In the genomic region with DNA sequence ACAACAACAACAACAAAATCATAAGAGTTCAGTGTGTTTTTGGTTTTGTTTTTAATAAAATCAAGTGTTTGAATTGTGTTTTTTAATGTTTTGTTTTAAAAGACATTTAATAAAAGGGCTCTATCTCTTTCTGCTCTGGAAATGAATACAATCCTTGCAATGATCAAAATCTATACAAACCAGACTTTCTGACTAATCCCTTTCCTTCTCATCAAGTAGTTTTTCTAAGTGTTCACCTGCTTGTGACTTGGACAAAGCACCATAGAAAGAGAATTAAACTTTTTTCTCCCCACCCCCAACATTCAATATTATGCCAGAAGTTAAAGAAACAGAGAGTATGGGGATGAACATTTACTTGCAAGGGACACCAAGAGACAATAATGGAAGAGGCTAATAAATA, we compare ENCODE assay signal across 15 cellular contexts.
DNase-seq lines count a peak whose midpoint lies in the region; ATAC-seq and TF ChIP-seq lines count a peak whose summit lies in the region.
"Had no signal": no experiment of that assay in that cellular context is flagged by ENCODE, and none has a peak within 500 bp of the region (broad histone marks: within the 10 kb centered on the region; RNA-seq: fewer than 3 reads in every experiment).

No MANE protein-coding gene starts in this region.

- H3K4me1 Mint-ChIP-seq in activated CD4-positive, alpha-beta memory T cell treated with anti-CD3 and anti-CD28 coated beads for 36 hours (ENCODE audit: low read depth), result peaks cover 28% of the 10 kb centered on the region
- H3K4me1 Mint-ChIP-seq in activated CD4-positive, alpha-beta memory T cell treated with anti-CD3 and anti-CD28 coated beads, Interleukin-2, amount 10 ng/mL, durations not matched to agents 7 days and 5 days, result peaks cover 30% of the 10 kb centered on the region
- H3K4me1 Mint-ChIP-seq in HFFc6 (ENCODE audit: low read depth) (peaks cover 34% of the 10 kb centered on the region), osteocyte (ENCODE audit: unreplicated experiment) (peaks cover 9% of the 10 kb centered on the region)
- H3K4me1 Mint-ChIP-seq in activated T-helper 1 cell treated with anti-CD3 and anti-CD28 coated beads, Interleukin-12 subunit alpha, Interleukin-12 subunit beta, Interleukin-2, Interleukin-4 antibody, amounts not matched to agents 30 ng/mL and 10 ng/mL and 1 ng/mL, durations not matched to agents 14 hours and 24 hours and 36 hours (ENCODE audit: low read depth), result peaks cover 22% of the 10 kb centered on the region
- H3K4me1 Mint-ChIP-seq: CD8-positive, alpha-beta memory T cell had no signal

- no peak for ATAC-seq in GM19035 (IDR thresholded peaks at IDR 0.05; ENCODE audit: unreplicated experiment)
- ATAC-seq: GM23338 had no signal

- no peaks in the 10 kb centered on the region for H3K27me3 Mint-ChIP-seq in activated CD4-positive, alpha-beta memory T cell treated with anti-CD3 and anti-CD28 coated beads for 36 hours
- no peaks in the 10 kb centered on the region for H3K27me3 Mint-ChIP-seq in activated CD4-positive, alpha-beta memory T cell treated with anti-CD3 and anti-CD28 coated beads, Interleukin-2, amount 10 ng/mL, durations not matched to agents 7 days and 5 days
- H3K27me3 Mint-ChIP-seq in HFFc6 (ENCODE audit: insufficient read depth) (no peaks in the 10 kb centered on the region; the same call in 1 of the 2 replicates), osteocyte (ENCODE audit: unreplicated experiment) (no peaks in the 10 kb centered on the region)
- no peaks in the 10 kb centered on the region for H3K27me3 Mint-ChIP-seq in activated T-helper 1 cell treated with anti-CD3 and anti-CD28 coated beads, Interleukin-12 subunit alpha, Interleukin-12 subunit beta, Interleukin-2, Interleukin-4 antibody, amounts not matched to agents 30 ng/mL and 10 ng/mL and 1 ng/mL, durations not matched to agents 14 hours and 24 hours and 36 hours (ENCODE audit: insufficient read depth)
- H3K27me3 Mint-ChIP-seq: CD4-positive, CD25-positive, alpha-beta regulatory T cell; CD8-positive, alpha-beta memory T cell had no signal

- no peak for DNase-seq in activated CD4-positive, alpha-beta memory T cell treated with anti-CD3 and anti-CD28 coated beads for 36 hours
- no peak for DNase-seq in activated CD4-positive, alpha-beta memory T cell treated with anti-CD3 and anti-CD28 coated beads, Interleukin-2, amount 10 ng/mL, durations not matched to agents 7 days and 5 days
- DNase-seq in HFFc6 (no peak), osteocyte (ENCODE audit: extremely low spot score, unreplicated experiment) (no peak), NCI-H146 treated with DMSO at 0.1 percent for 48 hours (lab: John Stamatoyannopoulos, UW; ENCODE audit: unreplicated experiment) (no peak)
- no peak for DNase-seq in activated T-helper 1 cell treated with anti-CD3 and anti-CD28 coated beads, Interleukin-12 subunit alpha, Interleukin-12 subunit beta, Interleukin-2, Interleukin-4 antibody, amounts not matched to agents 30 ng/mL and 10 ng/mL and 1 ng/mL, durations not matched to agents 14 hours and 24 hours and 36 hours (ENCODE audit: low spot score)
- no peak for DNase-seq in activated naive CD4-positive, alpha-beta T cell treated with Interleukin-2 at 50 U/mL for 16 hours
- DNase-seq: BE2C; C1 segment of cervical spinal cord; CD4-positive, CD25-positive, alpha-beta regulatory T cell; CD8-positive, alpha-beta memory T cell; COR-L47; HCEC 1CT had no signal

- CTCF ChIA-PET in activated CD4-positive, alpha-beta memory T cell treated with anti-CD3 and anti-CD28 coated beads for 36 hours (lab: Charles Lee), result interaction anchor here (1.6 to 2.2 kb wide), 3 partner anchors 22 to 35 kb away, joined by 3 to 9 read pairs (median 5); no protein-coding TSS in a partner anchor
- CTCF ChIA-PET in activated CD4-positive, alpha-beta memory T cell treated with anti-CD3 and anti-CD28 coated beads, Interleukin-2, amount 10 ng/mL, durations not matched to agents 7 days and 5 days (lab: Charles Lee), result interaction anchor here (1.1 to 1.2 kb wide), 2 partner anchors 19 to 32 kb away, joined by 4 read pairs; no protein-coding TSS in a partner anchor

- H3K9me3 Mint-ChIP-seq in activated CD4-positive, alpha-beta memory T cell treated with anti-CD3 and anti-CD28 coated beads for 36 hours, result no peaks in the 10 kb centered on the region
- no peaks in the 10 kb centered on the region for H3K9me3 Mint-ChIP-seq in activated CD4-positive, alpha-beta memory T cell treated with anti-CD3 and anti-CD28 coated beads, Interleukin-2, amount 10 ng/mL, durations not matched to agents 7 days and 5 days
- H3K9me3 Mint-ChIP-seq in HFFc6, result no peaks in the 10 kb centered on the region
- H3K9me3 Mint-ChIP-seq in activated T-helper 1 cell treated with anti-CD3 and anti-CD28 coated beads, Interleukin-12 subunit alpha, Interleukin-12 subunit beta, Interleukin-2, Interleukin-4 antibody, amounts not matched to agents 30 ng/mL and 10 ng/mL and 1 ng/mL, durations not matched to agents 14 hours and 24 hours and 36 hours, result no peaks in the 10 kb centered on the region
- H3K9me3 Mint-ChIP-seq in osteocyte (ENCODE audit: unreplicated experiment), result no peaks in the 10 kb centered on the region
- H3K9me3 Mint-ChIP-seq: CD4-positive, CD25-positive, alpha-beta regulatory T cell; CD8-positive, alpha-beta memory T cell; GM23338 had no signal

- TF ChIP-seq CTCF in HFFc6 (IDR thresholded peaks at IDR 0.05), result no peak
- no peak for TF ChIP-seq CTCF in osteocyte (IDR thresholded peaks at IDR 0.05)

- H3K4me3 Mint-ChIP-seq in activated CD4-positive, alpha-beta memory T cell treated with anti-CD3 and anti-CD28 coated beads for 36 hours, result no peak overlapping the region
- H3K4me3 Mint-ChIP-seq in activated CD4-positive, alpha-beta memory T cell treated with anti-CD3 and anti-CD28 coated beads, Interleukin-2, amount 10 ng/mL, durations not matched to agents 7 days and 5 days, result no peak overlapping the region
- H3K4me3 Mint-ChIP-seq in HFFc6 (no peak overlapping the region), osteocyte (ENCODE audit: unreplicated experiment) (no peak overlapping the region)
- no peak overlapping the region for H3K4me3 Mint-ChIP-seq in activated T-helper 1 cell treated with anti-CD3 and anti-CD28 coated beads, Interleukin-12 subunit alpha, Interleukin-12 subunit beta, Interleukin-2, Interleukin-4 antibody, amounts not matched to agents 30 ng/mL and 10 ng/mL and 1 ng/mL, durations not matched to agents 14 hours and 24 hours and 36 hours
- H3K4me3 Mint-ChIP-seq: CD4-positive, CD25-positive, alpha-beta regulatory T cell; CD8-positive, alpha-beta memory T cell; GM23338 had no signal

- peaks cover 6% of the 10 kb centered on the region for H3K36me3 Mint-ChIP-seq in activated CD4-positive, alpha-beta memory T cell treated with anti-CD3 and anti-CD28 coated beads for 36 hours
- H3K36me3 Mint-ChIP-seq in activated CD4-positive, alpha-beta memory T cell treated with anti-CD3 and anti-CD28 coated beads, Interleukin-2, amount 10 ng/mL, durations not matched to agents 7 days and 5 days (ENCODE audit: low read depth), result peaks cover 60% of the 10 kb centered on the region
- H3K36me3 Mint-ChIP-seq in HFFc6 (ENCODE audit: low read depth), result peaks cover 51% of the 10 kb centered on the region
- peaks cover 23% of the 10 kb centered on the region for H3K36me3 Mint-ChIP-seq in activated T-helper 1 cell treated with anti-CD3 and anti-CD28 coated beads, Interleukin-12 subunit alpha, Interleukin-12 subunit beta, Interleukin-2, Interleukin-4 antibody, amounts not matched to agents 30 ng/mL and 10 ng/mL and 1 ng/mL, durations not matched to agents 14 hours and 24 hours and 36 hours (ENCODE audit: low read depth)
- peaks cover 37% of the 10 kb centered on the region for H3K36me3 Mint-ChIP-seq in osteocyte (ENCODE audit: unreplicated experiment)

- intact Hi-C loops in activated CD4-positive, alpha-beta memory T cell treated with anti-CD3 and anti-CD28 coated beads for 36 hours (cut with micrococcal nuclease), result no loop called here
- intact Hi-C loops in activated T-helper 1 cell treated with anti-CD3 and anti-CD28 coated beads, Interleukin-12 subunit alpha, Interleukin-12 subunit beta, Interleukin-2, Interleukin-4 antibody, amounts not matched to agents 30 ng/mL and 10 ng/mL and 1 ng/mL, durations not matched to agents 14 hours and 24 hours and 36 hours (cut with micrococcal nuclease), result no loop called here

- POLR2A ChIA-PET in activated CD4-positive, alpha-beta memory T cell treated with anti-CD3 and anti-CD28 coated beads for 36 hours (lab: Charles Lee), result interaction anchor here (1.2 kb wide), 1 partner anchor 19 kb away, joined by 3 read pairs; no protein-coding TSS in a partner anchor
- POLR2A ChIA-PET in activated CD4-positive, alpha-beta memory T cell treated with anti-CD3 and anti-CD28 coated beads, Interleukin-2, amount 10 ng/mL, durations not matched to agents 7 days and 5 days (lab: Charles Lee), result interaction anchor here (1.0 kb wide), 1 partner anchor 19 kb away, joined by 5 read pairs; no protein-coding TSS in a partner anchor

- peak overlapping the region; percentile 2 for H3K27ac Mint-ChIP-seq in activated CD4-positive, alpha-beta memory T cell treated with anti-CD3 and anti-CD28 coated beads for 36 hours
- H3K27ac Mint-ChIP-seq in activated CD4-positive, alpha-beta memory T cell treated with anti-CD3 and anti-CD28 coated beads, Interleukin-2, amount 10 ng/mL, durations not matched to agents 7 days and 5 days, result no peak overlapping the region
- peak overlapping the region; percentile 5; the same call in 1 of the 2 replicates for H3K27ac Mint-ChIP-seq in HFFc6
- H3K27ac Mint-ChIP-seq in activated T-helper 1 cell treated with anti-CD3 and anti-CD28 coated beads, Interleukin-12 subunit alpha, Interleukin-12 subunit beta, Interleukin-2, Interleukin-4 antibody, amounts not matched to agents 30 ng/mL and 10 ng/mL and 1 ng/mL, durations not matched to agents 14 hours and 24 hours and 36 hours, result peak overlapping the region; percentile 64
- H3K27ac Mint-ChIP-seq in osteocyte (ENCODE audit: unreplicated experiment), result peak overlapping the region; percentile 1
- H3K27ac Mint-ChIP-seq: CD8-positive, alpha-beta memory T cell; GM23338 had no signal
